Comparison of ENCODE assay signal across 8 cellular contexts in genomic region chr12:116533343-116534248, GRCh38. TPM values are rescaled to one million over a fixed set of nuclear protein-coding genes. Genes with fewer than 3 reads are reported as not detected.
DNase-seq lines count a peak whose midpoint lies in the region; ATAC-seq and TF ChIP-seq lines count a peak whose summit lies in the region.

No MANE protein-coding gene starts in this region.

- H3K27me3 ChIP-seq in heart right ventricle (peaks cover 0 to 28% (median 0%) of the 10 kb centered on the region in 7 donors), transverse colon (no peaks in the 10 kb centered on the region)

- TF ChIP-seq EP300 in transverse colon (IDR thresholded peaks at IDR 0.05; ENCODE audit: low read depth) = no peak

- H3K4me1 ChIP-seq in heart right ventricle (peaks cover 0 to 38% (median 20%) of the 10 kb centered on the region in 9 donors), transverse colon (peaks cover 0 to 34% (median 27%) of the 10 kb centered on the region in 4 donors)

- intact Hi-C loops in heart right ventricle (cut with DNase I) (loop anchor here in 2 of 10 donors (5.0 to 10.0 kb wide), 2 partner anchors 64 to 151 kb away; no protein-coding TSS in a partner anchor), transverse colon (cut with DNase I; ENCODE audit: low total_unique reads) (no loop called here)

- peak overlapping the region in 4 of 10 donors; percentile 34 to 71 (median 36) for H3K27ac ChIP-seq in heart right ventricle
- H3K27ac ChIP-seq in transverse colon = peak overlapping the region; percentile 59 to 83 (median 74)

- H3K36me3 ChIP-seq in heart right ventricle (no peaks in the 10 kb centered on the region), transverse colon (no peaks in the 10 kb centered on the region)

- H3K36me3 Mint-ChIP-seq in activated naive CD8-positive, alpha-beta T cell treated with anti-CD3 and anti-CD28 coated beads, Interleukin-2, amount 50 U/mL, for 24 hours (ENCODE audit: low read depth) = no peaks in the 10 kb centered on the region

- no peak overlapping the region for H3K27ac Mint-ChIP-seq in activated naive CD8-positive, alpha-beta T cell treated with anti-CD3 and anti-CD28 coated beads, Interleukin-2, amount 50 U/mL, for 24 hours

- TF ChIP-seq POLR2A in transverse colon (IDR thresholded peaks at IDR 0.05) = no peak

- H3K9me3 Mint-ChIP-seq in activated naive CD8-positive, alpha-beta T cell treated with anti-CD3 and anti-CD28 coated beads, Interleukin-2, amount 50 U/mL, for 24 hours = no peaks in the 10 kb centered on the region

- WGBS in heart right ventricle, 2 donors = 0 to 1% methylated on average over 32 of the region's 32 CpGs
- WGBS in transverse colon (ENCODE audit: low coverage in 1 of 2), 2 donors = 0 to 1% methylated on average over 3 to 32 of the region's 32 CpGs

- in situ Hi-C loops in transverse colon (cut with MboI; ENCODE audit: low pct_ligation_motif_present in 1 of 4, low pct_unique_long_range_greater_than_20kb in 1 of 4, low sequenced_read_pairs in 3 of 4) = no loop called here

- ATAC-seq in GM21723 (IDR thresholded peaks at IDR 0.05; ENCODE audit: unreplicated experiment) (peak; percentile 47), heart right ventricle (peak; percentile 77 to 91 (median 87))
- peak; percentile 59 for ATAC-seq in activated naive CD8-positive, alpha-beta T cell treated with anti-CD3 and anti-CD28 coated beads, Interleukin-2, amount 50 U/mL, for 24 hours

- peaks cover 44% of the 10 kb centered on the region for H3K4me1 Mint-ChIP-seq in activated naive CD8-positive, alpha-beta T cell treated with anti-CD3 and anti-CD28 coated beads, Interleukin-2, amount 50 U/mL, for 24 hours

- H3K4me3 Mint-ChIP-seq in activated naive CD8-positive, alpha-beta T cell treated with anti-CD3 and anti-CD28 coated beads, Interleukin-2, amount 50 U/mL, for 24 hours = peak overlapping the region; percentile 76

- TF ChIP-seq CTCF in heart right ventricle (IDR thresholded peaks at IDR 0.05) = no peak
- no peak for TF ChIP-seq CTCF in transverse colon (IDR thresholded peaks at IDR 0.05)

- peaks cover 8% of the 10 kb centered on the region for H3K27me3 Mint-ChIP-seq in activated naive CD8-positive, alpha-beta T cell treated with anti-CD3 and anti-CD28 coated beads, Interleukin-2, amount 50 U/mL, for 24 hours

- DNase-seq in D341Med (ENCODE audit: low spot score) (peak; percentile 95), NAMALWA (ENCODE audit: low spot score) (peak; percentile 77), SW480 (ENCODE audit: low spot score) (peak; percentile 76), heart right ventricle (peak; percentile 67 to 79), pons (ENCODE audit: low spot score) (peak; percentile 62), transverse colon (peak; percentile 83)
- peak; percentile 84 for DNase-seq in activated naive CD8-positive, alpha-beta T cell treated with anti-CD3 and anti-CD28 coated beads, Interleukin-2, amount 50 U/mL, for 24 hours

- H3K4me3 ChIP-seq in heart right ventricle (peak overlapping the region; percentile 25 to 64 (median 56)), transverse colon (peak overlapping the region; percentile 28 to 55 (median 43))

- no peaks in the 10 kb centered on the region for H3K9me3 ChIP-seq in heart right ventricle
- no peaks in the 10 kb centered on the region for H3K9me3 ChIP-seq in transverse colon

RNA-seq across cellular contexts. Expression of gene MAP1LC3B2, which starts 25.6 kb away (rescaled TPM):
- total RNA-seq in heart right ventricle = 1 to 10 TPM in 9 of 10 donors, under 1 TPM in 1; 0.82 to 4.1 (median 2.2) TPM
- polyA plus RNA-seq in heart right ventricle = 1 to 10 TPM in 1 of 2 donors, under 1 TPM in 1; 0.59 to 4.6 TPM
- total RNA-seq in transverse colon = 1 to 10 TPM in 2 of 4 donors, not detected in 2; 1.1 to 2.5 TPM
